Comparison of ENCODE assay signal across 8 cellular contexts in genomic region chr5:1315709-1316587, GRCh38. TPM values are rescaled to one million over a fixed set of nuclear protein-coding genes. Genes with fewer than 3 reads are reported as not detected.
DNase-seq lines count a peak whose midpoint lies in the region; ATAC-seq and TF ChIP-seq lines count a peak whose summit lies in the region.

No MANE protein-coding gene starts in this region.

- ATAC-seq in GM18502 (IDR thresholded peaks at IDR 0.05; ENCODE audit: poor library complexity, unreplicated experiment) (peak; percentile 61), HG02571 (IDR thresholded peaks at IDR 0.05; ENCODE audit: unreplicated experiment) (peak; percentile 62)

- peak overlapping the region; percentile 100 for H3K27ac ChIP-seq in VCaP
- peak overlapping the region; percentile 70 for H3K27ac ChIP-seq in effector memory CD4-positive, alpha-beta T cell (ENCODE audit: insufficient read depth, low read length, poor library complexity, severe bottlenecking)

- peaks cover 18% of the 10 kb centered on the region for H3K36me3 ChIP-seq in effector memory CD4-positive, alpha-beta T cell (ENCODE audit: control insufficient read depth, insufficient read depth, low read length)

- H3K4me3 ChIP-seq in effector memory CD4-positive, alpha-beta T cell (ENCODE audit: insufficient read depth, low read depth, low read length, poor library complexity, severe bottlenecking) = peak overlapping the region; percentile 37

- peaks cover 41% of the 10 kb centered on the region for H3K4me1 ChIP-seq in effector memory CD4-positive, alpha-beta T cell (ENCODE audit: control insufficient read depth, insufficient read depth, low read length, poor library complexity, severe bottlenecking)

- DNase-seq in NCI-H1092 (lab: John Stamatoyannopoulos, UW) (peak; percentile 93), posterior vena cava (ENCODE audit: low spot score) (peak; percentile 76), MV-4-11 (lab: John Stamatoyannopoulos, UW) (no peak), NOMO-1 treated with DMSO at 0.1 percent for 48 hours (lab: John Stamatoyannopoulos, UW; ENCODE audit: unreplicated experiment) (no peak)
- DNase-seq in effector memory CD4-positive, alpha-beta T cell = peak; percentile 30 to 51 (median 49)

- intact Hi-C loops in posterior vena cava (cut with DNase I) = no loop called here

- no peaks in the 10 kb centered on the region for H3K27me3 ChIP-seq in effector memory CD4-positive, alpha-beta T cell (replicated peaks; ENCODE audit: control insufficient read depth, insufficient read depth, low read length, poor library complexity, severe bottlenecking)

- TF ChIP-seq CTCF in VCaP (conservative IDR thresholded peaks at IDR 0.05) = peak; percentile 31

- no peaks in the 10 kb centered on the region for H3K9me3 ChIP-seq in effector memory CD4-positive, alpha-beta T cell (ENCODE audit: control insufficient read depth, low read length)

RNA-seq across cellular contexts. Expression of gene TERT, which starts 21.1 kb away (rescaled TPM):
- under 1 TPM in 1 of 2 donors, not detected in 1; 0.14 TPM for total RNA-seq in posterior vena cava

RNA-seq across cellular contexts. Expression of gene CLPTM1L, which starts 29.0 kb away (rescaled TPM):
- total RNA-seq in posterior vena cava = 10 to 100 TPM; 56.5 to 65.9 TPM

Comparison
In these comparisons a context has a peak if more than half of its experiments do, and no peak if none do; other contexts are left out.
1. DNase-seq: peak in NCI-H1092 (single experiment), effector memory CD4-positive, alpha-beta T cell (3 of 3) and posterior vena cava (single experiment); none in MV-4-11 (single experiment) and NOMO-1 treated with DMSO at 0.1 percent for 48 hours (single experiment).